In genomic region chr17:57551321-57552079, GRCh38 we compare ENCODE assay signal across 8 cellular contexts.
DNase-seq lines count a peak whose midpoint lies in the region; ATAC-seq and TF ChIP-seq lines count a peak whose summit lies in the region.
"Had no signal": no experiment of that assay in that cellular context is flagged by ENCODE, and none has a peak within 500 bp of the region (broad histone marks: within the 10 kb centered on the region; RNA-seq: fewer than 3 reads in every experiment).

No MANE protein-coding gene starts in this region.

- POLR2A ChIA-PET in OCI-LY7 (lab: Charles Lee): interaction anchor here (0.7 to 6.1 kb wide), 13 partner anchors 10 to 294 kb away, joined by 3 to 38 read pairs (median 5); no protein-coding TSS in a partner anchor

- H3K9me3 ChIP-seq in OCI-LY7 (ENCODE audit: low read length) (no peaks in the 10 kb centered on the region), psoas muscle (no peaks in the 10 kb centered on the region)

- H3K4me1 Mint-ChIP-seq in activated T-cell treated with anti-CD3 and anti-CD28 coated beads, Interleukin-2, amount 50 U/mL, for 72 hours (ENCODE audit: low read depth): peaks cover 44% of the 10 kb centered on the region

- H3K27ac ChIP-seq in OCI-LY7 (ENCODE audit: low read depth, low read length, poor library complexity, severe bottlenecking) (peak overlapping the region; percentile 99), psoas muscle (peak overlapping the region; percentile 47)

- WGBS in psoas muscle, 3 donors: 83 to 86% (median 85%) methylated on average over 14 of the region's 14 CpGs

- CTCF ChIA-PET in OCI-LY7 (lab: Charles Lee; ENCODE audit: unreplicated experiment): interaction anchor here (0.6 to 1.8 kb wide), 4 partner anchors 71 to 195 kb away, joined by 3 to 8 read pairs (median 4); no protein-coding TSS in a partner anchor

- peak overlapping the region; percentile 90 for H3K4me2 ChIP-seq in OCI-LY7 (ENCODE audit: low read length)

- H3K4me3 ChIP-seq in OCI-LY7 (ENCODE audit: low read depth, low read length, poor library complexity, severe bottlenecking): peak overlapping the region; percentile 84
- H3K4me3 ChIP-seq in psoas muscle: no peak overlapping the region

- no peaks in the 10 kb centered on the region for H3K9me2 ChIP-seq in OCI-LY7 (ENCODE audit: insufficient read depth, low read length)

- H4K20me1 ChIP-seq in OCI-LY7 (ENCODE audit: insufficient read depth, low read length): no peaks in the 10 kb centered on the region

- no peaks in the 10 kb centered on the region for H3K27me3 Mint-ChIP-seq in activated T-cell treated with anti-CD3 and anti-CD28 coated beads, Interleukin-2, amount 50 U/mL, for 72 hours (ENCODE audit: low read depth)

- H3K36me3 ChIP-seq in OCI-LY7 (ENCODE audit: insufficient read depth, low read length) (peaks cover 20% of the 10 kb centered on the region; the same call in 1 of the 2 replicates), psoas muscle (ENCODE audit: insufficient read depth in 1 of 2, low read depth in 1 of 2) (no peaks in the 10 kb centered on the region)

- intact Hi-C loops in OCI-LY7 (cut with micrococcal nuclease; ENCODE audit: unreplicated experiment) (loop anchor here (1.0 to 10.0 kb wide), 10 partner anchors 54 to 781 kb away; partner anchors contain the start of gene SRSF1), psoas muscle (cut with DNase I) (no loop called here)

- no peaks in the 10 kb centered on the region for H3K27me3 ChIP-seq in psoas muscle (ENCODE audit: insufficient read depth in 3 of 3, low read length in 2 of 3)

- no TSS peak for BruUV-seq in OCI-LY7 (replicated peaks; lab: Mats Ljungman, UMichigan)

- no peaks in the 10 kb centered on the region for H3K36me3 Mint-ChIP-seq in activated T-cell treated with anti-CD3 and anti-CD28 coated beads, Interleukin-2, amount 50 U/mL, for 72 hours (ENCODE audit: insufficient read depth in 2 of 2)

- no peak overlapping the region for H3K4me3 Mint-ChIP-seq in activated T-cell treated with anti-CD3 and anti-CD28 coated beads, Interleukin-2, amount 50 U/mL, for 72 hours
- H3K4me3 Mint-ChIP-seq: dendritic cell treated with granulocyte-macrophage colony-stimulating factor and Interleukin-4, amounts not matched to agents 40 ng/mL and 50 ng/mL, for 4 days had no signal

- no peaks in the 10 kb centered on the region for H3K9me3 Mint-ChIP-seq in activated T-cell treated with anti-CD3 and anti-CD28 coated beads, Interleukin-2, amount 50 U/mL, for 72 hours
- H3K9me3 Mint-ChIP-seq: dendritic cell treated with granulocyte-macrophage colony-stimulating factor and Interleukin-4, amounts not matched to agents 40 ng/mL and 50 ng/mL, for 4 days had no signal

- no peak overlapping the region for H2AFZ ChIP-seq in OCI-LY7 (ENCODE audit: low read length)

- peaks cover 33% of the 10 kb centered on the region; the same call in 1 of the 2 replicates for H3K79me2 ChIP-seq in OCI-LY7 (ENCODE audit: insufficient read depth, low read depth, low read length)

- H3K4me1 ChIP-seq in OCI-LY7 (ENCODE audit: insufficient read depth, low read length, poor library complexity, severe bottlenecking) (peaks cover 93% of the 10 kb centered on the region), psoas muscle (peaks cover 54% of the 10 kb centered on the region)

- no peak overlapping the region for H3K27ac Mint-ChIP-seq in activated T-cell treated with anti-CD3 and anti-CD28 coated beads, Interleukin-2, amount 50 U/mL, for 72 hours
- H3K27ac Mint-ChIP-seq: dendritic cell treated with granulocyte-macrophage colony-stimulating factor and Interleukin-4, amounts not matched to agents 40 ng/mL and 50 ng/mL, for 4 days had no signal

- peak; percentile 58 for ATAC-seq in HG02642 (IDR thresholded peaks at IDR 0.05; ENCODE audit: poor library complexity, unreplicated experiment)
- no peak for ATAC-seq in psoas muscle
- ATAC-seq in activated T-cell treated with anti-CD3 and anti-CD28 coated beads, Interleukin-2, amount 50 U/mL, for 72 hours (replicated peaks in 1 of 2): no peak

- TF ChIP-seq CTCF in OCI-LY7 (conservative IDR thresholded peaks at IDR 0.05; ENCODE audit: low read length) (no peak), psoas muscle (IDR thresholded peaks at IDR 0.05) (no peak)

- DNase-seq in GM19238 (ENCODE audit: insufficient read length, low spot score): peak; percentile 63
- DNase-seq in OCI-LY7 (ENCODE audit: low spot score): peak; percentile 100
- DNase-seq in psoas muscle: no peak
- DNase-seq in MV-4-11 (lab: John Stamatoyannopoulos, UW): no peak
- no peak for DNase-seq in NCI-H2029 (lab: John Stamatoyannopoulos, UW)
- no peak for DNase-seq in activated T-cell treated with anti-CD3 and anti-CD28 coated beads, Interleukin-2, amount 50 U/mL, for 72 hours

Comparison
In these comparisons a context has a peak if more than half of its experiments do, and no peak if none do; other contexts are left out.
1. DNase-seq: peak in GM19238 (single experiment) and OCI-LY7 (single experiment); none in psoas muscle (0 of 2), MV-4-11 (single experiment), NCI-H2029 (single experiment) and activated T-cell treated with anti-CD3 and anti-CD28 coated beads, Interleukin-2, amount 50 U/mL, for 72 hours (0 of 2).